ENCODE assay signal across 9 cellular contexts in the genomic region with DNA sequence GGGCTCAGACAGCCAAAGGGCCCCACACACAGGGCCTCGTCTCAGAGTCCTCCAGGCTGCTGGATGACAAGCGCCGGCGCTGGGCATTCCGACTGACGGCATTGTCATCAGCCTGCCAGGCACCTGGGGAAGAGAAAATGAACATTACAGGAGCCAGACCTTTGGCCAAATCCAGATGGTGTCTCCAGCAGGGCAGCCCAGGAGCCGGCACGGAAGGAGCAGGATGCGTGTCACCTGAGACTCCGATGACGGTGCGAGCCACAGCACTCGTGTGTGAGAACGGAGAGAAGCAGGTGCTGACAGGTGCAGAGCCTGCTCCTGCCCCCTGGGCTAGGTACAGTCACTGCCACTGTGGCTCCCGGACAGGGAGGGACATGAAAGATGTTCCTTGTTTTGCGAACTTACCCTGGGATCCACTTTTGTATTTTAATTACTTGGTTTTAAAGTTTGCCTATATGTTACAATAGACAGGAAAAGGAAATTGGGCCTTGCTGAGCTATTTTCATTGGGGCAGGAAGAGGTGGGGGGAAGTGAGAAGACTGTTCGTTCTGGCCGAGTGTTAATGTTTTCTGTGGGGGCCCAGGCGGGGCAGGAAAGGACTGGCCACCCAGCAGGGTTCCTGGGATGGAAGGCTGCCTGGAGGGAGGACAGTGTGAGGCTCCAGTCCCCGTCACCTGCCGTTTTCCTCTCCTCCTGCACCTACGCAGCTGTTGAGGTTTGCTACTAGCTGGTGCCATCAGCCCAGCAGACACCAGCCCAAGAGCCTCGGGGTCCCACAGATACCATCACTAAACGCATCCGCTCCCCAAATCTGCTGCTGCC. TPM values are rescaled to one million over a fixed set of nuclear protein-coding genes. Genes with fewer than 3 reads are reported as not detected.
A peak's percentile ranks its signal among the peaks of the same experiment; 100 is the strongest.
DNase-seq lines count a peak whose midpoint lies in the region; ATAC-seq and TF ChIP-seq lines count a peak whose summit lies in the region.
"Had no signal": no experiment of that assay in that cellular context is flagged by ENCODE, and none has a peak within 500 bp of the region (broad histone marks: within the 10 kb centered on the region; RNA-seq: fewer than 3 reads in every experiment).

No MANE protein-coding gene starts in this region.

- no peak for DNase-seq in left ventricle myocardium superior
- no peak for DNase-seq in Right ventricle myocardium superior
- peak; percentile 64 for DNase-seq in activated CD4-positive, alpha-beta T cell treated with anti-CD3 and anti-CD28 coated beads, Interleukin-2, amount 10 ng/mL, durations not matched to agents 7 days and 5 days
- peak; percentile 51 to 61 (median 60) for DNase-seq in immature natural killer cell
- DNase-seq in WERI-Rb-1 = no peak
- DNase-seq in islet precursor cell = no peak
- no peak for DNase-seq in DMS 273 treated with DMSO at 0.1 percent for 48 hours (lab: John Stamatoyannopoulos, UW)
- DNase-seq in head of caudate nucleus = no peak
- DNase-seq: C1 segment of cervical spinal cord had no signal

- intact Hi-C loops in left ventricle myocardium superior (cut with micrococcal nuclease) (no loop called here), Right ventricle myocardium superior (cut with DNase I) (no loop called here), head of caudate nucleus (cut with DNase I) (no loop called here)

- peaks cover 49% of the 10 kb centered on the region for H3K36me3 Mint-ChIP-seq in activated CD4-positive, alpha-beta T cell treated with anti-CD3 and anti-CD28 coated beads, Interleukin-2, amount 10 ng/mL, durations not matched to agents 7 days and 5 days (ENCODE audit: low read depth)
- H3K36me3 Mint-ChIP-seq in immature natural killer cell = no peaks in the 10 kb centered on the region

- H3K36me3 ChIP-seq in WERI-Rb-1 = no peaks in the 10 kb centered on the region

- peak overlapping the region; percentile 94 for H3K27ac Mint-ChIP-seq in activated CD4-positive, alpha-beta T cell treated with anti-CD3 and anti-CD28 coated beads, Interleukin-2, amount 10 ng/mL, durations not matched to agents 7 days and 5 days
- H3K27ac Mint-ChIP-seq in immature natural killer cell = peak overlapping the region; percentile 89 to 99 (median 97)

- TF ChIP-seq CTCF in WERI-Rb-1 (IDR thresholded peaks at IDR 0.05; ENCODE audit: low read depth, low read length) = no peak

- H3K27me3 ChIP-seq in WERI-Rb-1 (ENCODE audit: insufficient read depth, low read depth, severe bottlenecking) = no peaks in the 10 kb centered on the region

- peak; percentile 8 for ATAC-seq in left ventricle myocardium superior
- ATAC-seq in Right ventricle myocardium superior (ENCODE audit: poor library complexity) = no peak

- peaks cover 5% of the 10 kb centered on the region for H3K27me3 Mint-ChIP-seq in activated CD4-positive, alpha-beta T cell treated with anti-CD3 and anti-CD28 coated beads, Interleukin-2, amount 10 ng/mL, durations not matched to agents 7 days and 5 days
- peaks cover 5 to 8% (median 8%) of the 10 kb centered on the region in 3 donors for H3K27me3 Mint-ChIP-seq in immature natural killer cell (ENCODE audit: low read depth in 3 of 3)

- no peak overlapping the region for H3K27ac ChIP-seq in WERI-Rb-1

- no peaks in the 10 kb centered on the region for H3K9me3 Mint-ChIP-seq in activated CD4-positive, alpha-beta T cell treated with anti-CD3 and anti-CD28 coated beads, Interleukin-2, amount 10 ng/mL, durations not matched to agents 7 days and 5 days
- H3K9me3 Mint-ChIP-seq in immature natural killer cell = no peaks in the 10 kb centered on the region

- H3K4me3 Mint-ChIP-seq in activated CD4-positive, alpha-beta T cell treated with anti-CD3 and anti-CD28 coated beads, Interleukin-2, amount 10 ng/mL, durations not matched to agents 7 days and 5 days = peak overlapping the region; percentile 30
- peak overlapping the region; percentile 76 to 89 (median 81) for H3K4me3 Mint-ChIP-seq in immature natural killer cell

- POLR2A ChIA-PET in activated CD4-positive, alpha-beta T cell treated with anti-CD3 and anti-CD28 coated beads, Interleukin-2, amount 10 ng/mL, durations not matched to agents 7 days and 5 days (lab: Charles Lee) = interaction anchor here (0.6 to 1.0 kb wide), 4 partner anchors 33 to 119 kb away, joined by 3 read pairs; partner anchors contain the start of gene UBALD2

- CTCF ChIA-PET in activated CD4-positive, alpha-beta T cell treated with anti-CD3 and anti-CD28 coated beads, Interleukin-2, amount 10 ng/mL, durations not matched to agents 7 days and 5 days (lab: Charles Lee) = interaction anchor here (0.8 to 4.2 kb wide), 8 partner anchors 10 to 240 kb away, joined by 3 to 12 read pairs (median 4); no protein-coding TSS in a partner anchor

- H3K9me3 ChIP-seq in WERI-Rb-1 (ENCODE audit: severe bottlenecking) = no peaks in the 10 kb centered on the region

- H3K4me3 ChIP-seq in WERI-Rb-1 (ENCODE audit: low read depth, low read length) = no peak overlapping the region

- H3K4me1 Mint-ChIP-seq in activated CD4-positive, alpha-beta T cell treated with anti-CD3 and anti-CD28 coated beads, Interleukin-2, amount 10 ng/mL, durations not matched to agents 7 days and 5 days = peaks cover 71% of the 10 kb centered on the region
- H3K4me1 Mint-ChIP-seq in immature natural killer cell = peaks cover 67 to 73% of the 10 kb centered on the region in 2 donors

RNA-seq across cellular contexts. Expression of gene FOXJ1, which starts 4.4 kb away (rescaled TPM):
- not detected for total RNA-seq in left ventricle myocardium superior
- total RNA-seq in Right ventricle myocardium superior = not detected
- under 1 TPM; 0.20 to 0.48 TPM for total RNA-seq in activated CD4-positive, alpha-beta T cell treated with anti-CD3 and anti-CD28 coated beads, Interleukin-2, amount 10 ng/mL, durations not matched to agents 7 days and 5 days
- polyA plus RNA-seq in immature natural killer cell = not detected

RNA-seq across cellular contexts. Expression of gene EXOC7, which starts 41.9 kb away (rescaled TPM):
- total RNA-seq in left ventricle myocardium superior (82.2 TPM), Right ventricle myocardium superior (74.7 TPM)
- total RNA-seq in activated CD4-positive, alpha-beta T cell treated with anti-CD3 and anti-CD28 coated beads, Interleukin-2, amount 10 ng/mL, durations not matched to agents 7 days and 5 days = 100 to 1,000 TPM; 140 to 147 TPM
- polyA plus RNA-seq in immature natural killer cell = 10 to 100 TPM; 37.2 to 78.9 (median 56.9) TPM

Comparison
In these comparisons a context has a peak if more than half of its experiments do, and no peak if none do; other contexts are left out.
1. DNase-seq: peak in activated CD4-positive, alpha-beta T cell treated with anti-CD3 and anti-CD28 coated beads, Interleukin-2, amount 10 ng/mL, durations not matched to agents 7 days and 5 days (single experiment) and immature natural killer cell (3 of 3); none in left ventricle myocardium superior (single experiment), Right ventricle myocardium superior (single experiment), WERI-Rb-1 (single experiment), islet precursor cell (single experiment), DMS 273 treated with DMSO at 0.1 percent for 48 hours (single experiment) and head of caudate nucleus (0 of 42).